9 cellular contexts compared by ENCODE assay signal in genomic region chr13:80030491-80030890, GRCh38.
DNase-seq lines count a peak whose midpoint lies in the region; ATAC-seq and TF ChIP-seq lines count a peak whose summit lies in the region.
"Had no signal": no experiment of that assay in that cellular context is flagged by ENCODE, and none has a peak within 500 bp of the region (broad histone marks: within the 10 kb centered on the region; RNA-seq: fewer than 3 reads in every experiment).

No MANE protein-coding gene starts in this region.

- no peak for TF ChIP-seq EP300 in tibial nerve (IDR thresholded peaks at IDR 0.05)

- H3K36me3 Mint-ChIP-seq in activated naive CD8-positive, alpha-beta T cell treated with anti-CD3 and anti-CD28 coated beads, Interleukin-2, amount 50 U/mL, for 24 hours (ENCODE audit: low read depth): no peaks in the 10 kb centered on the region

- peak; percentile 67 for TF ChIP-seq CTCF in 22Rv1 (IDR thresholded peaks at IDR 0.05)
- TF ChIP-seq CTCF in OCI-LY3 (IDR thresholded peaks at IDR 0.05; ENCODE audit: low read depth, low read length): peak; percentile 22
- peak in 1 of 5 experiments; percentile 26 for TF ChIP-seq CTCF in tibial nerve (IDR thresholded peaks at IDR 0.05)

- H4K20me1 ChIP-seq in OCI-LY3 (ENCODE audit: insufficient read depth, low read length): no peaks in the 10 kb centered on the region

- no peaks in the 10 kb centered on the region for H3K79me2 ChIP-seq in OCI-LY3 (ENCODE audit: low read length)

- no peaks in the 10 kb centered on the region for H3K4me1 ChIP-seq in OCI-LY3 (ENCODE audit: low read length)
- peaks cover 0 to 6% (median 0%) of the 10 kb centered on the region in 4 donors for H3K4me1 ChIP-seq in tibial nerve

- H3K27ac Mint-ChIP-seq in activated naive CD8-positive, alpha-beta T cell treated with anti-CD3 and anti-CD28 coated beads, Interleukin-2, amount 50 U/mL, for 24 hours: no peak overlapping the region
- H3K27ac Mint-ChIP-seq: T-helper 1 cell treated with Interleukin-12 subunit alpha and Interleukin-12 subunit beta and Interleukin-4 antibody, amounts not matched to agents 30 μg/mL and 1 μg/mL, for 36 hours had no signal

- H3K4me3 ChIP-seq in OCI-LY3 (ENCODE audit: low read length): no peak overlapping the region
- H3K4me3 ChIP-seq in tibial nerve: no peak overlapping the region

- H3K27me3 ChIP-seq in OCI-LY3 (ENCODE audit: low read depth, low read length): no peaks in the 10 kb centered on the region
- no peaks in the 10 kb centered on the region for H3K27me3 ChIP-seq in tibial nerve

- H3K36me3 ChIP-seq in OCI-LY3 (replicated peaks; ENCODE audit: low read depth, low read length): no peaks in the 10 kb centered on the region
- H3K36me3 ChIP-seq in tibial nerve: no peaks in the 10 kb centered on the region

- peak; percentile 50 for DNase-seq in globus pallidus (ENCODE audit: low spot score)
- no peak for DNase-seq in activated naive CD8-positive, alpha-beta T cell treated with anti-CD3 and anti-CD28 coated beads, Interleukin-2, amount 50 U/mL, for 24 hours
- DNase-seq in central memory CD4-positive, alpha-beta T cell: no peak
- DNase-seq in tibial nerve (ENCODE audit: low spot score in 2 of 2): no peak

- 33 to 42% methylated on average over 3 of the region's 3 CpGs for WGBS in tibial nerve, 2 donors

- H3K9me3 ChIP-seq in OCI-LY3 (ENCODE audit: insufficient read depth, low read length) (no peaks in the 10 kb centered on the region), tibial nerve (no peaks in the 10 kb centered on the region)

- H3K9ac ChIP-seq in OCI-LY3 (ENCODE audit: low read length): no peak overlapping the region

- no peaks in the 10 kb centered on the region for H3K4me1 Mint-ChIP-seq in activated naive CD8-positive, alpha-beta T cell treated with anti-CD3 and anti-CD28 coated beads, Interleukin-2, amount 50 U/mL, for 24 hours

- H3K27me3 Mint-ChIP-seq in activated naive CD8-positive, alpha-beta T cell treated with anti-CD3 and anti-CD28 coated beads, Interleukin-2, amount 50 U/mL, for 24 hours: no peaks in the 10 kb centered on the region

- H3K4me2 ChIP-seq in OCI-LY3 (ENCODE audit: low read length): no peak overlapping the region

- H2AFZ ChIP-seq in OCI-LY3 (ENCODE audit: low read depth, low read length): no peak overlapping the region

- H3K27ac ChIP-seq in 22Rv1 (peak overlapping the region; percentile 59), OCI-LY3 (ENCODE audit: low read length) (no peak overlapping the region), tibial nerve (peak overlapping the region in 1 of 4 donors; percentile 23)

- ATAC-seq in GM19463 (IDR thresholded peaks at IDR 0.05; ENCODE audit: unreplicated experiment) (peak; percentile 76), HG03565 (IDR thresholded peaks at IDR 0.05; ENCODE audit: unreplicated experiment) (no peak)
- no peak for ATAC-seq in activated naive CD8-positive, alpha-beta T cell treated with anti-CD3 and anti-CD28 coated beads, Interleukin-2, amount 50 U/mL, for 24 hours

- TF ChIP-seq POLR2A in tibial nerve (IDR thresholded peaks at IDR 0.05): no peak

- no peaks in the 10 kb centered on the region for H3K9me3 Mint-ChIP-seq in activated naive CD8-positive, alpha-beta T cell treated with anti-CD3 and anti-CD28 coated beads, Interleukin-2, amount 50 U/mL, for 24 hours
- H3K9me3 Mint-ChIP-seq: T-helper 1 cell treated with Interleukin-12 subunit alpha and Interleukin-12 subunit beta and Interleukin-4 antibody, amounts not matched to agents 30 μg/mL and 1 μg/mL, for 36 hours had no signal

- H3K4me3 Mint-ChIP-seq in activated naive CD8-positive, alpha-beta T cell treated with anti-CD3 and anti-CD28 coated beads, Interleukin-2, amount 50 U/mL, for 24 hours: no peak overlapping the region
- H3K4me3 Mint-ChIP-seq: T-helper 1 cell treated with Interleukin-12 subunit alpha and Interleukin-12 subunit beta and Interleukin-4 antibody, amounts not matched to agents 30 μg/mL and 1 μg/mL, for 36 hours had no signal
